32 cellular contexts compared by ENCODE assay signal in the genomic region with DNA sequence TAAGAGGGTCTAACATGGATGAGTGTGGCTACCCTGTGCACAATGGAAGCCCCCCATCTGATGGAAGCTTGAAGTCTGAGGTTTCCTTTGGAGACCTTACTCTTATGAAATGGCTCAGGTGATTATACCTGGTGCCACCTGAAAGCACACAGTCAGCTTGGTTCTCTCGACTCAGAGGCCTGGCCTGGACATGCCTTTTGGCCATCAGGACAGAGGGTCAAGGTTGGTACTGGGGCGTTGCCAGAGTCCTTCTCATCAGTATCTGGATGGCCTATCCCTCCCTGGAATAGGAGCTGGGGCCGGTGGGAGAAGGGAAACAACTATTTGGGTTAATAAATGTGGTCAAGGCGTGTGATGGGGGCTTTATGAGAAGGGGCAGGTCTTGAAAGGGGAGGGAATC.
"Had no signal": no experiment of that assay in that cellular context is flagged by ENCODE, and none has a peak within 500 bp of the region (broad histone marks: within the 10 kb centered on the region; RNA-seq: fewer than 3 reads in every experiment).

No MANE protein-coding gene starts in this region.

- H3K4me1 Mint-ChIP-seq: activated CD4-positive, alpha-beta T cell treated with anti-CD3 and anti-CD28 coated beads for 36 hours; activated CD4-positive, alpha-beta T cell treated with anti-CD3 and anti-CD28 coated beads, Interleukin-2, amount 10 ng/mL, durations not matched to agents 24 days and 14 days; activated CD8-positive, alpha-beta memory T cell treated with anti-CD3 and anti-CD28 coated beads, Interleukin-2, amount 10 ng/mL, durations not matched to agents 7 days and 5 days; activated naive CD4-positive, alpha-beta T cell treated with anti-CD3 and anti-CD28 coated beads, Interleukin-2, amount 10 ng/mL, durations not matched to agents 7 days and 5 days; activated naive CD8-positive, alpha-beta T cell treated with anti-CD3 and anti-CD28 coated beads, Interleukin-2, amount 10 ng/mL, durations not matched to agents 7 days and 5 days; T-cell had no signal

- H3K9me3 ChIP-seq: ascending aorta, breast epithelium had no signal

- ATAC-seq: activated CD4-positive, alpha-beta T cell treated with anti-CD3 and anti-CD28 coated beads for 36 hours; activated CD8-positive, alpha-beta memory T cell treated with anti-CD3 and anti-CD28 coated beads, Interleukin-2, amount 10 ng/mL, durations not matched to agents 7 days and 5 days; activated CD8-positive, alpha-beta T cell treated with anti-CD3 and anti-CD28 coated beads, Interleukin-2, amount 10 ng/mL, durations not matched to agents 7 days and 5 days; activated naive CD4-positive, alpha-beta T cell treated with anti-CD3 and anti-CD28 coated beads, Interleukin-2, amount 50 U/mL, for 72 hours; activated T-cell treated with anti-CD3 and anti-CD28 coated beads, Interleukin-2, amount 50 U/mL, for 72 hours; esophagus mucosa; T-cell had no signal

- H3K36me3 Mint-ChIP-seq: activated CD4-positive, alpha-beta memory T cell treated with anti-CD3 and anti-CD28 coated beads for 36 hours; activated CD8-positive, alpha-beta memory T cell treated with anti-CD3 and anti-CD28 coated beads, Interleukin-2, amount 10 ng/mL, durations not matched to agents 7 days and 5 days; activated naive CD4-positive, alpha-beta T cell treated with anti-CD3 and anti-CD28 coated beads, Interleukin-2, amount 10 ng/mL, durations not matched to agents 7 days and 5 days; activated naive CD4-positive, alpha-beta T cell treated with anti-CD3 and anti-CD28 coated beads, Interleukin-2, amount 50 U/mL, for 72 hours; activated naive CD8-positive, alpha-beta T cell treated with anti-CD3 and anti-CD28 coated beads, Interleukin-2, amount 10 ng/mL, durations not matched to agents 7 days and 5 days; T-cell had no signal

- H3K36me3 ChIP-seq: ascending aorta, breast epithelium, cardiac muscle cell had no signal

- H3K4me3 Mint-ChIP-seq: activated CD4-positive, alpha-beta memory T cell treated with anti-CD3 and anti-CD28 coated beads for 36 hours; activated CD4-positive, alpha-beta T cell treated with anti-CD3 and anti-CD28 coated beads for 36 hours; activated CD4-positive, alpha-beta T cell treated with anti-CD3 and anti-CD28 coated beads, Interleukin-2, amount 10 ng/mL, durations not matched to agents 24 days and 14 days; activated CD8-positive, alpha-beta memory T cell treated with anti-CD3 and anti-CD28 coated beads, Interleukin-2, amount 10 ng/mL, durations not matched to agents 7 days and 5 days; activated CD8-positive, alpha-beta T cell treated with anti-CD3 and anti-CD28 coated beads, Interleukin-2, amount 10 ng/mL, durations not matched to agents 7 days and 5 days; activated naive CD4-positive, alpha-beta T cell treated with anti-CD3 and anti-CD28 coated beads, Interleukin-2, amount 10 ng/mL, durations not matched to agents 7 days and 5 days; activated naive CD8-positive, alpha-beta T cell treated with anti-CD3 and anti-CD28 coated beads, Interleukin-2, amount 10 ng/mL, durations not matched to agents 7 days and 5 days; activated T-cell treated with anti-CD3 and anti-CD28 coated beads, Interleukin-2, amount 50 U/mL, for 24 hours; activated T-cell treated with anti-CD3 and anti-CD28 coated beads, Interleukin-2, amount 50 U/mL, for 72 hours; brain; dendritic cell treated with granulocyte-macrophage colony-stimulating factor and Interleukin-4, amounts not matched to agents 40 ng/mL and 50 ng/mL, for 4 days; endodermal cell; T-cell; T-helper 1 cell treated with Interleukin-12 subunit alpha and Interleukin-12 subunit beta and Interleukin-4 antibody, amounts not matched to agents 30 μg/mL and 1 μg/mL, for 36 hours; T-helper 2 cell treated with Interferon-gamma antibody and Interleukin-4, amounts not matched to agents 5 μg/mL and 100 μg/mL, for 36 hours had no signal

- H3K9me3 Mint-ChIP-seq: activated CD4-positive, alpha-beta memory T cell treated with anti-CD3 and anti-CD28 coated beads for 36 hours; activated CD4-positive, alpha-beta T cell treated with anti-CD3 and anti-CD28 coated beads, Interleukin-2, amount 10 ng/mL, durations not matched to agents 24 days and 14 days; activated naive CD4-positive, alpha-beta T cell treated with anti-CD3 and anti-CD28 coated beads, Interleukin-2, amount 10 ng/mL, durations not matched to agents 7 days and 5 days; activated naive CD4-positive, alpha-beta T cell treated with anti-CD3 and anti-CD28 coated beads, Interleukin-2, amount 50 U/mL, for 72 hours; activated naive CD8-positive, alpha-beta T cell treated with anti-CD3 and anti-CD28 coated beads, Interleukin-2, amount 10 ng/mL, durations not matched to agents 7 days and 5 days; activated T-cell treated with anti-CD3 and anti-CD28 coated beads, Interleukin-2, amount 50 U/mL, for 24 hours; activated T-cell treated with anti-CD3 and anti-CD28 coated beads, Interleukin-2, amount 50 U/mL, for 72 hours; brain; dendritic cell treated with granulocyte-macrophage colony-stimulating factor and Interleukin-4, amounts not matched to agents 40 ng/mL and 50 ng/mL, for 4 days; endodermal cell; T-cell; T-helper 1 cell treated with Interleukin-12 subunit alpha and Interleukin-12 subunit beta and Interleukin-4 antibody, amounts not matched to agents 30 μg/mL and 1 μg/mL, for 36 hours; T-helper 2 cell treated with Interferon-gamma antibody and Interleukin-4, amounts not matched to agents 5 μg/mL and 100 μg/mL, for 36 hours had no signal

- H3K27ac ChIP-seq: cardiac muscle cell had no signal

- DNase-seq: activated CD4-positive, alpha-beta memory T cell treated with anti-CD3 and anti-CD28 coated beads for 36 hours; activated CD4-positive, alpha-beta T cell treated with anti-CD3 and anti-CD28 coated beads for 36 hours; activated CD4-positive, alpha-beta T cell treated with anti-CD3 and anti-CD28 coated beads, Interleukin-2, amount 10 ng/mL, durations not matched to agents 24 days and 14 days; activated CD4-positive, CD25-positive, alpha-beta regulatory T cell; activated CD4-positive, CD25-positive, alpha-beta regulatory T cell treated with anti-CD3 and anti-CD28 coated beads, Interleukin-2, amount 50 U/mL, for 72 hours; activated CD8-positive, alpha-beta memory T cell treated with anti-CD3 and anti-CD28 coated beads, Interleukin-2, amount 10 ng/mL, durations not matched to agents 7 days and 5 days; activated CD8-positive, alpha-beta memory T cell treated with anti-CD3 and anti-CD28 coated beads, Interleukin-2, amount 50 U/mL, for 4 hours; activated CD8-positive, alpha-beta T cell treated with anti-CD3 and anti-CD28 coated beads, Interleukin-2, amount 10 ng/mL, durations not matched to agents 7 days and 5 days; activated gamma-delta T cell; activated naive CD4-positive, alpha-beta T cell; activated naive CD4-positive, alpha-beta T cell treated with anti-CD3 and anti-CD28 coated beads, Interleukin-2, amount 10 ng/mL, durations not matched to agents 7 days and 5 days; activated naive CD8-positive, alpha-beta T cell treated with anti-CD3 and anti-CD28 coated beads, Interleukin-2, amount 10 ng/mL, durations not matched to agents 7 days and 5 days; activated T-cell treated with anti-CD3 and anti-CD28 coated beads, Interleukin-2, amount 50 U/mL, for 24 hours; activated T-cell treated with anti-CD3 and anti-CD28 coated beads, Interleukin-2, amount 50 U/mL, for 72 hours; central memory CD4-positive, alpha-beta T cell; cerebellar nuclear complex; effector memory CD4-positive, alpha-beta T cell; endodermal cell; SW 1271; T-cell; T1000 had no signal

- H3K27ac Mint-ChIP-seq: activated CD4-positive, alpha-beta memory T cell treated with anti-CD3 and anti-CD28 coated beads for 36 hours; activated CD4-positive, alpha-beta T cell treated with anti-CD3 and anti-CD28 coated beads for 36 hours; activated CD4-positive, alpha-beta T cell treated with anti-CD3 and anti-CD28 coated beads, Interleukin-2, amount 10 ng/mL, durations not matched to agents 24 days and 14 days; activated CD8-positive, alpha-beta memory T cell treated with anti-CD3 and anti-CD28 coated beads, Interleukin-2, amount 10 ng/mL, durations not matched to agents 7 days and 5 days; activated CD8-positive, alpha-beta T cell treated with anti-CD3 and anti-CD28 coated beads, Interleukin-2, amount 10 ng/mL, durations not matched to agents 7 days and 5 days; activated naive CD4-positive, alpha-beta T cell treated with anti-CD3 and anti-CD28 coated beads, Interleukin-2, amount 10 ng/mL, durations not matched to agents 7 days and 5 days; activated naive CD8-positive, alpha-beta T cell treated with anti-CD3 and anti-CD28 coated beads, Interleukin-2, amount 10 ng/mL, durations not matched to agents 7 days and 5 days; activated T-cell treated with anti-CD3 and anti-CD28 coated beads, Interleukin-2, amount 50 U/mL, for 24 hours; activated T-cell treated with anti-CD3 and anti-CD28 coated beads, Interleukin-2, amount 50 U/mL, for 72 hours; dendritic cell treated with granulocyte-macrophage colony-stimulating factor and Interleukin-4, amounts not matched to agents 40 ng/mL and 50 ng/mL, for 4 days; endodermal cell; T-cell; T-helper 1 cell treated with Interleukin-12 subunit alpha and Interleukin-12 subunit beta and Interleukin-4 antibody, amounts not matched to agents 30 μg/mL and 1 μg/mL, for 36 hours; T-helper 2 cell treated with Interferon-gamma antibody and Interleukin-4, amounts not matched to agents 5 μg/mL and 100 μg/mL, for 36 hours had no signal

- H3K27me3 ChIP-seq: ascending aorta, breast epithelium, cardiac muscle cell, dorsolateral prefrontal cortex had no signal

- H3K4me3 ChIP-seq: ascending aorta, breast epithelium, cardiac muscle cell, coronary artery, dorsolateral prefrontal cortex had no signal
